Comparison of ENCODE assay signal across 1 cellular context in genomic region chr21:32562426-32562825, GRCh38.
TF ChIP-seq lines count a peak whose summit lies in the region.

No MANE protein-coding gene starts in this region.

TF ChIP-seq in K562, 482 proteins besides CTCF, POLR2A, EP300 and RAD21:
- TF ChIP-seq, protein P1, sequence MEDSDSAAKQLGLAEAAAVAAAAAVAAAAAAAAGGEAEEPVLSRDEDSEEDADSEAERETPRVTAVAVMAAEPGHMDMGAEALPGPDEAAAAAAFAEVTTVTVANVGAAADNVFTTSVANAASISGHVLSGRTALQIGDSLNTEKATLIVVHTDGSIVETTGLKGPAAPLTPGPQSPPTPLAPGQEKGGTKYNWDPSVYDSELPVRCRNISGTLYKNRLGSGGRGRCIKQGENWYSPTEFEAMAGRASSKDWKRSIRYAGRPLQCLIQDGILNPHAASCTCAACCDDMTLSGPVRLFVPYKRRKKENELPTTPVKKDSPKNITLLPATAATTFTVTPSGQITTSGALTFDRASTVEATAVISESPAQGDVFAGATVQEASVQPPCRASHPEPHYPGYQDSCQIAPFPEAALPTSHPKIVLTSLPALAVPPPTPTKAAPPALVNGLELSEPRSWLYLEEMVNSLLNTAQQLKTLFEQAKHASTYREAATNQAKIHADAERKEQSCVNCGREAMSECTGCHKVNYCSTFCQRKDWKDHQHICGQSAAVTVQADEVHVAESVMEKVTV (CRISPR knock-in tag; IDR thresholded peaks at IDR 0.05), result peak; percentile 72
- TF ChIP-seq E4F1 (CRISPR knock-in tag; IDR thresholded peaks at IDR 0.05; ENCODE audit: borderline replicate concordance), result no peak
- TF ChIP-seq NR2C1 (IDR thresholded peaks at IDR 0.05), result no peak
- TF ChIP-seq NR2C1 (tag; IDR thresholded peaks at IDR 0.05), result 0 out of 2 replicates have a peak, but pooled peaks have one; percentile 44
- TF ChIP-seq DLX4 (CRISPR knock-in tag; IDR thresholded peaks at IDR 0.05), result no peak
- TF ChIP-seq L3MBTL2 (IDR thresholded peaks at IDR 0.05), result 0 out of 2 replicates have a peak, but pooled peaks have one; percentile 13
- no peak for TF ChIP-seq ZNF830 (CRISPR knock-in tag; IDR thresholded peaks at IDR 0.05)
- TF ChIP-seq TBL1XR1 (IDR thresholded peaks at IDR 0.05; ENCODE audit: low read length in 2 of 2), result 0 out of 4 replicates have a peak, but pooled peaks of 1 of the 2 experiments have one; percentile 24
- no peak for TF ChIP-seq HDAC8 (tag; IDR thresholded peaks at IDR 0.05)
- TF ChIP-seq, protein P2, sequence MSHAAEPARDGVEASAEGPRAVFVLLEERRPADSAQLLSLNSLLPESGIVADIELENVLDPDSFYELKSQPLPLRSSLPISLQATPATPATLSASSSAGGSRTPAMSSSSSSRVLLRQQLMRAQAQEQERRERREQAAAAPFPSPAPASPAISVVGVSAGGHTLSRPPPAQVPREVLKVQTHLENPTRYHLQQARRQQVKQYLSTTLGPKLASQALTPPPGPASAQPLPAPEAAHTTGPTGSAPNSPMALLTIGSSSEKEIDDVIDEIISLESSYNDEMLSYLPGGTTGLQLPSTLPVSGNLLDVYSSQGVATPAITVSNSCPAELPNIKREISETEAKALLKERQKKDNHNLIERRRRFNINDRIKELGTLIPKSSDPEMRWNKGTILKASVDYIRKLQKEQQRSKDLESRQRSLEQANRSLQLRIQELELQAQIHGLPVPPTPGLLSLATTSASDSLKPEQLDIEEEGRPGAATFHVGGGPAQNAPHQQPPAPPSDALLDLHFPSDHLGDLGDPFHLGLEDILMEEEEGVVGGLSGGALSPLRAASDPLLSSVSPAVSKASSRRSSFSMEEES (CRISPR knock-in tag; IDR thresholded peaks at IDR 0.05), result no peak
- TF ChIP-seq, protein P3, sequence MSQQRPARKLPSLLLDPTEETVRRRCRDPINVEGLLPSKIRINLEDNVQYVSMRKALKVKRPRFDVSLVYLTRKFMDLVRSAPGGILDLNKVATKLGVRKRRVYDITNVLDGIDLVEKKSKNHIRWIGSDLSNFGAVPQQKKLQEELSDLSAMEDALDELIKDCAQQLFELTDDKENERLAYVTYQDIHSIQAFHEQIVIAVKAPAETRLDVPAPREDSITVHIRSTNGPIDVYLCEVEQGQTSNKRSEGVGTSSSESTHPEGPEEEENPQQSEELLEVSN (IDR thresholded peaks at IDR 0.05; ENCODE audit: borderline replicate concordance in 1 of 2, extremely low read depth in 1 of 2, insufficient read depth in 1 of 2, insufficient read length in 1 of 2, low read depth in 1 of 2, low read length in 1 of 2, poor library complexity in 1 of 2, severe bottlenecking in 1 of 2), result no peak
- TF ChIP-seq ZNF76 (CRISPR knock-in tag; IDR thresholded peaks at IDR 0.05; ENCODE audit: borderline replicate concordance), result no peak
- TF ChIP-seq, protein P4, sequence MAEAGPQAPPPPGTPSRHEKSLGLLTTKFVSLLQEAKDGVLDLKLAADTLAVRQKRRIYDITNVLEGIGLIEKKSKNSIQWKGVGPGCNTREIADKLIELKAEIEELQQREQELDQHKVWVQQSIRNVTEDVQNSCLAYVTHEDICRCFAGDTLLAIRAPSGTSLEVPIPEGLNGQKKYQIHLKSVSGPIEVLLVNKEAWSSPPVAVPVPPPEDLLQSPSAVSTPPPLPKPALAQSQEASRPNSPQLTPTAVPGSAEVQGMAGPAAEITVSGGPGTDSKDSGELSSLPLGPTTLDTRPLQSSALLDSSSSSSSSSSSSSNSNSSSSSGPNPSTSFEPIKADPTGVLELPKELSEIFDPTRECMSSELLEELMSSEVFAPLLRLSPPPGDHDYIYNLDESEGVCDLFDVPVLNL (CRISPR knock-in tag; IDR thresholded peaks at IDR 0.05; ENCODE audit: low read depth), result no peak
- peak; percentile 74 for TF ChIP-seq PKNOX1 (IDR thresholded peaks at IDR 0.05)
- TF ChIP-seq, protein P5, sequence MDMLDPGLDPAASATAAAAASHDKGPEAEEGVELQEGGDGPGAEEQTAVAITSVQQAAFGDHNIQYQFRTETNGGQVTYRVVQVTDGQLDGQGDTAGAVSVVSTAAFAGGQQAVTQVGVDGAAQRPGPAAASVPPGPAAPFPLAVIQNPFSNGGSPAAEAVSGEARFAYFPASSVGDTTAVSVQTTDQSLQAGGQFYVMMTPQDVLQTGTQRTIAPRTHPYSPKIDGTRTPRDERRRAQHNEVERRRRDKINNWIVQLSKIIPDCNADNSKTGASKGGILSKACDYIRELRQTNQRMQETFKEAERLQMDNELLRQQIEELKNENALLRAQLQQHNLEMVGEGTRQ (CRISPR knock-in tag; IDR thresholded peaks at IDR 0.05), result 0 out of 2 replicates have a peak, but pooled peaks have one; percentile 2
- TF ChIP-seq RBM17 (IDR thresholded peaks at IDR 0.05; ENCODE audit: borderline replicate concordance, low read depth, low read length), result no peak
- TF ChIP-seq NFIC (IDR thresholded peaks at IDR 0.05), result 0 out of 2 replicates have a peak, but pooled peaks have one; percentile 2
- no peak for TF ChIP-seq ZNF444 (CRISPR knock-in tag; IDR thresholded peaks at IDR 0.05)
- no peak for TF ChIP-seq ATF1 (CRISPR knock-in tag; IDR thresholded peaks at IDR 0.05)
- peak; percentile 56 for TF ChIP-seq ATF1 (tag; IDR thresholded peaks at IDR 0.05)
- TF ChIP-seq ETV6 (IDR thresholded peaks at IDR 0.05; ENCODE audit: borderline replicate concordance in 1 of 2, low read depth in 2 of 2, low read length in 1 of 2), result no peak
- no peak for TF ChIP-seq ETV6 (CRISPR knock-in tag; IDR thresholded peaks at IDR 0.05; ENCODE audit: borderline replicate concordance)
- TF ChIP-seq SMC3 (conservative IDR thresholded peaks at IDR 0.05; ENCODE audit: insufficient read depth, low read depth, low read length), result peak; percentile 76
- peak; percentile 45; the same call in 1 of the 2 replicates for TF ChIP-seq JUND (IDR thresholded peaks at IDR 0.05; ENCODE audit: borderline replicate concordance, low read depth, low read length)
- no peak for TF ChIP-seq JUND (tag; IDR thresholded peaks at IDR 0.05; ENCODE audit: borderline replicate concordance, low read depth, low read length)
- peak in 1 of 2 experiments; percentile 87; a peak in 2 of 4 replicates for TF ChIP-seq SRF (CRISPR knock-in tag; IDR thresholded peaks at IDR 0.05)
- TF ChIP-seq RAD51 (IDR thresholded peaks at IDR 0.05; ENCODE audit: borderline replicate concordance, low read depth), result peak; percentile 14; the same call in 1 of the 2 replicates
- TF ChIP-seq HIVEP1 (CRISPR knock-in tag; IDR thresholded peaks at IDR 0.05), result no peak
- 0 out of 2 replicates have a peak, but pooled peaks have one; percentile 18 for TF ChIP-seq MAFK (IDR thresholded peaks at IDR 0.05; ENCODE audit: low read length)
- TF ChIP-seq PURB (CRISPR knock-in tag; IDR thresholded peaks at IDR 0.05; ENCODE audit: low read depth), result no peak
- TF ChIP-seq ZNF212 (CRISPR knock-in tag; IDR thresholded peaks at IDR 0.05), result no peak
- peak; percentile 47; the same call in 1 of the 2 replicates for TF ChIP-seq CREM (IDR thresholded peaks at IDR 0.05; ENCODE audit: low read depth)
- TF ChIP-seq, protein P6, sequence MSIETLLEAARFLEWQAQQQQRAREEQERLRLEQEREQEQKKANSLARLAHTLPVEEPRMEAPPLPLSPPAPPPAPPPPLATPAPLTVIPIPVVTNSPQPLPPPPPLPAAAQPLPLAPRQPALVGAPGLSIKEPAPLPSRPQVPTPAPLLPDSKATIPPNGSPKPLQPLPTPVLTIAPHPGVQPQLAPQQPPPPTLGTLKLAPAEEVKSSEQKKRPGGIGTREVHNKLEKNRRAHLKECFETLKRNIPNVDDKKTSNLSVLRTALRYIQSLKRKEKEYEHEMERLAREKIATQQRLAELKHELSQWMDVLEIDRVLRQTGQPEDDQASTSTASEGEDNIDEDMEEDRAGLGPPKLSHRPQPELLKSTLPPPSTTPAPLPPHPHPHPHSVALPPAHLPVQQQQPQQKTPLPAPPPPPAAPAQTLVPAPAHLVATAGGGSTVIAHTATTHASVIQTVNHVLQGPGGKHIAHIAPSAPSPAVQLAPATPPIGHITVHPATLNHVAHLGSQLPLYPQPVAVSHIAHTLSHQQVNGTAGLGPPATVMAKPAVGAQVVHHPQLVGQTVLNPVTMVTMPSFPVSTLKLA (conservative IDR thresholded peaks at IDR 0.05), result 0 out of 4 replicates have a peak, but pooled peaks of 1 of the 2 experiments have one; percentile 40
- TF ChIP-seq GATA2 (CRISPR knock-in tag; IDR thresholded peaks at IDR 0.05), result no peak
- no peak for TF ChIP-seq ZNF3 (CRISPR knock-in tag; IDR thresholded peaks at IDR 0.05)
- no peak for TF ChIP-seq FOXJ2 (tag; IDR thresholded peaks at IDR 0.05)
- TF ChIP-seq TAF1 (IDR thresholded peaks at IDR 0.05; ENCODE audit: control insufficient read depth, extremely low read depth, insufficient read depth, low read length, severe bottlenecking), result no peak
- no peak for TF ChIP-seq SPI1 (IDR thresholded peaks at IDR 0.05; ENCODE audit: borderline replicate concordance, low read depth, low read length)
- TF ChIP-seq USF1 (CRISPR knock-in tag; IDR thresholded peaks at IDR 0.05), result peak; percentile 43; the same call in 1 of the 2 replicates
- TF ChIP-seq ZFPM2 (CRISPR knock-in tag; IDR thresholded peaks at IDR 0.05), result no peak
- TF ChIP-seq ZNF551 (CRISPR knock-in tag; IDR thresholded peaks at IDR 0.05), result no peak
- TF ChIP-seq NR2C2 (CRISPR knock-in tag; IDR thresholded peaks at IDR 0.05), result no peak
- peak; percentile 15; the same call in 1 of the 2 replicates for TF ChIP-seq NR2C2 (tag; IDR thresholded peaks at IDR 0.05)
